ENCODE assay signal across 18 cellular contexts in the genomic region with DNA sequence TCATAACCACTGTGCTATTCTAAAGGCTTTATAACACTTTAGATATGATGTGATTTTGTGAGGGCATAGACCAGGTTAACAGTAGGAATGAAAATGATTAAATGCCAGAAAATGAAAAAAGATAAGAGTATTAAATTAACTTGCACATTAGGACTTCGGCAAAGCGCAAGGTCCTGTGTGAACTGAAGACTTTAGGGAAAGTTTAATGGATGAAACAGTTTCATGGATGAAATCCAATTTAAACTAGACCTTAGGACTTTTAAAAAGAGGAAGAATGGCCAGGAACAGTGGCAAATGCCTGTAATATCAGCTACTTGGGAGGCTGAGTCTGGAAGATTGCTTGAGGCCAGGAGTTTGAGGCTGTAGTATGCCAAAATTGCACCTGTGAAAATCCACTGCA. TPM values are rescaled to one million over a fixed set of nuclear protein-coding genes. Genes with fewer than 3 reads are reported as not detected.
DNase-seq lines count a peak whose midpoint lies in the region; ATAC-seq and TF ChIP-seq lines count a peak whose summit lies in the region.
"Had no signal": no experiment of that assay in that cellular context is flagged by ENCODE, and none has a peak within 500 bp of the region (broad histone marks: within the 10 kb centered on the region; RNA-seq: fewer than 3 reads in every experiment).

No MANE protein-coding gene starts in this region.

- peak overlapping the region in 1 of 3 donors; percentile 13 for H3K27ac Mint-ChIP-seq in CD4-positive, CD25-positive, alpha-beta regulatory T cell
- peak overlapping the region in 1 of 2 donors; percentile 37 for H3K27ac Mint-ChIP-seq in T-cell
- H3K27ac Mint-ChIP-seq in activated T-helper 2 cell treated with anti-CD3 and anti-CD28 coated beads, Interferon-gamma antibody, Interleukin-2, Interleukin-4, amounts not matched to agents 10 μg/mL and 5 μg/mL and 100 μg/mL, durations not matched to agents 14 hours and 24 hours and 36 hours, result no peak overlapping the region
- H3K27ac Mint-ChIP-seq: CD4-positive, alpha-beta T cell had no signal

- no peak for TF ChIP-seq POLR2A in HCT116 (IDR thresholded peaks at IDR 0.05; ENCODE audit: borderline replicate concordance, extremely low read depth, insufficient read depth, insufficient read length)

- POLR2A ChIA-PET in HCT116 (lab: Charles Lee), result no interaction called here
- POLR2A ChIA-PET in T-cell (lab: Charles Lee), result interaction anchor here in 1 of 2 donors (0.7 to 0.8 kb wide), 2 partner anchors 46 to 51 kb away, joined by 7 to 8 read pairs; no protein-coding TSS in a partner anchor

- peaks cover 6% of the 10 kb centered on the region for H3K36me3 ChIP-seq in CD4-positive, CD25-positive, alpha-beta regulatory T cell (ENCODE audit: control insufficient read depth, insufficient read depth, low read length)
- peaks cover 5 to 15% of the 10 kb centered on the region in 2 experiments; a peak in 3 of 4 replicates for H3K36me3 ChIP-seq in HCT116 (ENCODE audit: control insufficient read depth in 1 of 2, insufficient read depth in 2 of 2, low read length in 2 of 2)
- H3K36me3 ChIP-seq in liver (ENCODE audit: control insufficient read depth in 4 of 4, insufficient read depth in 3 of 4, low read depth in 1 of 4, low read length in 3 of 4), result no peaks in the 10 kb centered on the region
- H3K36me3 ChIP-seq: BE2C had no signal

- H4K20me1 ChIP-seq in HCT116 (ENCODE audit: insufficient read depth), result peaks cover 13% of the 10 kb centered on the region; the same call in 1 of the 2 replicates

- peak overlapping the region; percentile 46 for H3K4me3 ChIP-seq in CD4-positive, CD25-positive, alpha-beta regulatory T cell (ENCODE audit: low read depth, low read length)
- H3K4me3 ChIP-seq in HCT116 (replicated peaks in 1 of 2; ENCODE audit: low read depth in 1 of 2, low read length in 2 of 2), result no peak overlapping the region
- peak overlapping the region in 1 of 3 donors; percentile 17 for H3K4me3 ChIP-seq in liver (ENCODE audit: low read depth in 1 of 3, low read length in 3 of 3)
- H3K4me3 ChIP-seq: K562 had no signal

- peaks cover 40 to 81% (median 64%) of the 10 kb centered on the region in 4 donors for H3K4me1 Mint-ChIP-seq in CD4-positive, CD25-positive, alpha-beta regulatory T cell
- H3K4me1 Mint-ChIP-seq in T-cell, result peaks cover 64 to 77% (median 74%) of the 10 kb centered on the region in 3 donors
- peaks cover 11% of the 10 kb centered on the region for H3K4me1 Mint-ChIP-seq in activated T-helper 2 cell treated with anti-CD3 and anti-CD28 coated beads, Interferon-gamma antibody, Interleukin-2, Interleukin-4, amounts not matched to agents 10 μg/mL and 5 μg/mL and 100 μg/mL, durations not matched to agents 14 hours and 24 hours and 36 hours (ENCODE audit: low read depth)

- no peak overlapping the region for H3K27ac ChIP-seq in CD4-positive, CD25-positive, alpha-beta regulatory T cell (ENCODE audit: insufficient read depth, low read length, poor library complexity, severe bottlenecking)
- no peak overlapping the region for H3K27ac ChIP-seq in HCT116 (ENCODE audit: low read depth, low read length)
- no peak overlapping the region for H3K27ac ChIP-seq in liver (ENCODE audit: low read depth in 1 of 2, low read length in 2 of 2)

- intact Hi-C loops in HCT116 (cut with micrococcal nuclease), result no loop called here
- intact Hi-C loops in activated T-helper 2 cell treated with anti-CD3 and anti-CD28 coated beads, Interferon-gamma antibody, Interleukin-2, Interleukin-4, amounts not matched to agents 10 μg/mL and 5 μg/mL and 100 μg/mL, durations not matched to agents 14 hours and 24 hours and 36 hours (cut with micrococcal nuclease), result no loop called here

- H3K9ac ChIP-seq in HCT116 (ENCODE audit: low read length) (no peak overlapping the region), liver (ENCODE audit: low read depth in 1 of 2, low read length in 2 of 2) (no peak overlapping the region)

- no peaks in the 10 kb centered on the region for H3K9me3 Mint-ChIP-seq in CD4-positive, CD25-positive, alpha-beta regulatory T cell
- H3K9me3 Mint-ChIP-seq in T-cell, result no peaks in the 10 kb centered on the region
- no peaks in the 10 kb centered on the region for H3K9me3 Mint-ChIP-seq in activated T-helper 2 cell treated with anti-CD3 and anti-CD28 coated beads, Interferon-gamma antibody, Interleukin-2, Interleukin-4, amounts not matched to agents 10 μg/mL and 5 μg/mL and 100 μg/mL, durations not matched to agents 14 hours and 24 hours and 36 hours
- H3K9me3 Mint-ChIP-seq: CD4-positive, alpha-beta T cell had no signal

- ATAC-seq in CD4-positive, CD25-positive, alpha-beta regulatory T cell (ENCODE audit: low read depth in 2 of 2), result no peak
- ATAC-seq in HCT116 (no peak), T-cell (replicated peaks in 1 of 4) (no peak)

- no peak overlapping the region for H2AFZ ChIP-seq in HCT116 (ENCODE audit: low read depth, low read length, poor library complexity, severe bottlenecking)

- BruUV-seq in HCT116 (replicated peaks; lab: Mats Ljungman, UMichigan), result TSS peak; percentile 7

- H3K4me2 ChIP-seq in HCT116 (ENCODE audit: low read length), result no peak overlapping the region

- peak overlapping the region in 3 of 4 donors; percentile 1 to 67 (median 48) for H3K4me3 Mint-ChIP-seq in CD4-positive, CD25-positive, alpha-beta regulatory T cell
- peak overlapping the region in 2 of 3 donors; percentile 10 to 44 for H3K4me3 Mint-ChIP-seq in T-cell
- H3K4me3 Mint-ChIP-seq in activated T-helper 2 cell treated with anti-CD3 and anti-CD28 coated beads, Interferon-gamma antibody, Interleukin-2, Interleukin-4, amounts not matched to agents 10 μg/mL and 5 μg/mL and 100 μg/mL, durations not matched to agents 14 hours and 24 hours and 36 hours (ENCODE audit: low read depth), result no peak overlapping the region
- H3K4me3 Mint-ChIP-seq: CD4-positive, alpha-beta T cell had no signal

- RAD21 ChIA-PET in HCT116 (lab: Charles Lee; ENCODE audit: low non-redundant PET in 1 of 2, low total read pairs in 2 of 2, uncharacterized antibody in 2 of 2, unreplicated experiment in 2 of 2), result no interaction called here

- CTCF ChIA-PET in HCT116 (lab: Charles Lee) (no interaction called here), T-cell (lab: Charles Lee) (interaction anchor here in 1 of 2 donors (0.6 kb wide), 1 partner anchor 187 kb away, joined by 4 read pairs; no protein-coding TSS in a partner anchor)

- peaks cover 31% of the 10 kb centered on the region for H3K36me3 Mint-ChIP-seq in CD4-positive, CD25-positive, alpha-beta regulatory T cell
- peaks cover 42% of the 10 kb centered on the region for H3K36me3 Mint-ChIP-seq in T-cell
- peaks cover 45% of the 10 kb centered on the region for H3K36me3 Mint-ChIP-seq in activated T-helper 2 cell treated with anti-CD3 and anti-CD28 coated beads, Interferon-gamma antibody, Interleukin-2, Interleukin-4, amounts not matched to agents 10 μg/mL and 5 μg/mL and 100 μg/mL, durations not matched to agents 14 hours and 24 hours and 36 hours (ENCODE audit: low read depth)

- TF ChIP-seq RAD21 in HCT116 (IDR thresholded peaks at IDR 0.05; ENCODE audit: low read depth), result no peak
- TF ChIP-seq RAD21 in liver (IDR thresholded peaks at IDR 0.05), result peak; percentile 17 to 31

- no peaks in the 10 kb centered on the region for H3K9me3 ChIP-seq in CD4-positive, CD25-positive, alpha-beta regulatory T cell (ENCODE audit: control insufficient read depth in 2 of 2, low read length in 2 of 2)
- H3K9me3 ChIP-seq in HCT116 (ENCODE audit: control insufficient read depth in 1 of 2, insufficient read depth in 1 of 2, low read depth in 1 of 2, low read length in 2 of 2) (no peaks in the 10 kb centered on the region), liver (ENCODE audit: control insufficient read depth in 4 of 4, low read length in 3 of 4) (no peaks in the 10 kb centered on the region)
- H3K9me3 ChIP-seq: BE2C had no signal

- peaks cover 96% of the 10 kb centered on the region for H3K79me2 ChIP-seq in HCT116 (ENCODE audit: insufficient read depth, low read length)

- no peak for TF ChIP-seq CTCF in HCT116 (IDR thresholded peaks at IDR 0.05 in 2 of 3, conservative IDR thresholded peaks at IDR 0.05 in 1 of 3; ENCODE audit: borderline replicate concordance in 1 of 3, insufficient read depth in 1 of 3, low read depth in 2 of 3, low read length in 2 of 3)
- TF ChIP-seq CTCF in liver (IDR thresholded peaks at IDR 0.05; ENCODE audit: low read depth, low read length, missing input control), result no peak

- H3K27me3 Mint-ChIP-seq in CD4-positive, CD25-positive, alpha-beta regulatory T cell, result no peaks in the 10 kb centered on the region
- H3K27me3 Mint-ChIP-seq in T-cell, result no peaks in the 10 kb centered on the region
- no peaks in the 10 kb centered on the region for H3K27me3 Mint-ChIP-seq in activated T-helper 2 cell treated with anti-CD3 and anti-CD28 coated beads, Interferon-gamma antibody, Interleukin-2, Interleukin-4, amounts not matched to agents 10 μg/mL and 5 μg/mL and 100 μg/mL, durations not matched to agents 14 hours and 24 hours and 36 hours (ENCODE audit: low read depth)
- H3K27me3 Mint-ChIP-seq: CD4-positive, alpha-beta T cell had no signal

- 39% methylated on average over 2 of the region's 2 CpGs for WGBS in liver

- H3K9me2 ChIP-seq in HCT116 (ENCODE audit: insufficient read depth), result no peaks in the 10 kb centered on the region

- H3K4me1 ChIP-seq in CD4-positive, CD25-positive, alpha-beta regulatory T cell (ENCODE audit: control insufficient read depth, insufficient read depth, low read length, poor library complexity, severe bottlenecking), result peaks cover 29% of the 10 kb centered on the region
- H3K4me1 ChIP-seq in HCT116 (ENCODE audit: control insufficient read depth in 1 of 2, insufficient read depth in 2 of 2, low read length in 2 of 2), result no peaks in the 10 kb centered on the region
- peaks cover 6 to 25% (median 19%) of the 10 kb centered on the region in 4 donors for H3K4me1 ChIP-seq in liver (ENCODE audit: control insufficient read depth in 4 of 4, insufficient read depth in 4 of 4, low read length in 3 of 4)
- H3K4me1 ChIP-seq: BE2C had no signal

- no peaks in the 10 kb centered on the region for H3K27me3 ChIP-seq in CD4-positive, CD25-positive, alpha-beta regulatory T cell (ENCODE audit: control insufficient read depth, insufficient read depth, low read length)
- no peaks in the 10 kb centered on the region for H3K27me3 ChIP-seq in HCT116 (ENCODE audit: insufficient read depth, low read length)
- H3K27me3 ChIP-seq in liver (ENCODE audit: control insufficient read depth in 4 of 4, insufficient read depth in 4 of 4, low read length in 3 of 4), result no peaks in the 10 kb centered on the region
- H3K27me3 ChIP-seq: BE2C had no signal

- no peak for DNase-seq in CD4-positive, CD25-positive, alpha-beta regulatory T cell
- no peak for DNase-seq in HCT116 (ENCODE audit: low read depth, low spot score)
- DNase-seq in T-cell, result no peak
- no peak for DNase-seq in activated T-helper 2 cell treated with anti-CD3 and anti-CD28 coated beads, Interferon-gamma antibody, Interleukin-2, Interleukin-4, amounts not matched to agents 10 μg/mL and 5 μg/mL and 100 μg/mL, durations not matched to agents 14 hours and 24 hours and 36 hours (ENCODE audit: low spot score)
- DNase-seq in stimulated activated CD4-positive, alpha-beta T cell treated with anti-CD3 and anti-CD28 coated beads, Interleukin-2, amount 100 ng/mL, for 48 hours, result no peak
- no peak for DNase-seq in COR-L47 (lab: John Stamatoyannopoulos, UW)
- no peak for DNase-seq in NCI-H748 (lab: John Stamatoyannopoulos, UW; ENCODE audit: unreplicated experiment)
- DNase-seq: BE2C; CD4-positive, alpha-beta T cell; DMS79; H7; NCI-H1105 treated with DMSO at 0.1 percent for 48 hours; NCI-H187; NCI-H2107; NCI-H510A; NCI-H774 had no signal

RNA-seq across cellular contexts. Expression of a gene that starts 8.7 kb away (rescaled TPM):
- total RNA-seq in CD4-positive, CD25-positive, alpha-beta regulatory T cell, result 84.9 TPM
- polyA plus RNA-seq in CD4-positive, CD25-positive, alpha-beta regulatory T cell, result 10 to 100 TPM; 13.5 to 24.6 (median 19.5) TPM
- 81.0 TPM for total RNA-seq in HCT116 (2021; ENCODE audit: unreplicated experiment)
- polyA plus RNA-seq in HCT116 (2012), result 18.8 and 28.1 TPM in 2 replicates
- total RNA-seq in T-cell, result 10 to 100 TPM; 57.4 to 78.8 (median 72.3) TPM
- 10 to 100 TPM; 27.3 to 37.8 TPM for total RNA-seq in liver
- 10 to 100 TPM; 10.2 to 11.5 TPM for polyA plus RNA-seq in liver
- total RNA-seq in activated T-helper 2 cell treated with anti-CD3 and anti-CD28 coated beads, Interferon-gamma antibody, Interleukin-2, Interleukin-4, amounts not matched to agents 10 μg/mL and 5 μg/mL and 100 μg/mL, durations not matched to agents 14 hours and 24 hours and 36 hours, result 58.2 TPM in 2 replicates
